10 cellular contexts compared by ENCODE assay signal in the genomic region with DNA sequence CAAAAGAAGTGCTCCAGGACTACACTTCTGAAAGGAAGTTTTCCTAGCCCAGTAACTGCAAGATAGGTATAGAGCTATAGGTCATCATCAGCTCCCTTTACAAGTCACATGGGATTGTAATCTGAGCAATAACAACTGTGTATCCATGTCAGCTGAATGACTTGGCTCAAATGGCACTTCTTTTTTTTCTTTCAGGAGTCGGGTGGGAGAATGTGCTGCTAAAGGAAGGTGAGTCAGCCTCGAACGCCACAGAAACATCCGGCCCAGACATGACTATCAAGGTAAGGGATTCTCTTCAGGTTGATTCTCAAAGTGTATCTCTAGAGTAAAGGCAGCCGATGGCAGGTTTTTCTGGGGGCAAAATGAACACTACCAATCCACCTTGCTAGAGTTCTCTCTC.
DNase-seq lines count a peak whose midpoint lies in the region; ATAC-seq and TF ChIP-seq lines count a peak whose summit lies in the region.
"Had no signal": no experiment of that assay in that cellular context is flagged by ENCODE, and none has a peak within 500 bp of the region (broad histone marks: within the 10 kb centered on the region; RNA-seq: fewer than 3 reads in every experiment).

No MANE protein-coding gene starts in this region.

- H3K27ac Mint-ChIP-seq in activated naive CD8-positive, alpha-beta T cell treated with anti-CD3 and anti-CD28 coated beads, Interleukin-2, amount 50 U/mL, for 24 hours, result peak overlapping the region; percentile 64
- no peak overlapping the region for H3K27ac Mint-ChIP-seq in activated naive CD8-positive, alpha-beta T cell treated with anti-CD3 and anti-CD28 coated beads for 36 hours

- H3K27me3 ChIP-seq in SJCRH30 (no peaks in the 10 kb centered on the region), smooth muscle cell (ENCODE audit: low read depth) (no peaks in the 10 kb centered on the region)

- no peaks in the 10 kb centered on the region for H3K79me2 ChIP-seq in smooth muscle cell (ENCODE audit: low read depth)

- H4K20me1 ChIP-seq in smooth muscle cell (ENCODE audit: low read depth), result no peaks in the 10 kb centered on the region

- H3K4me1 Mint-ChIP-seq in activated naive CD8-positive, alpha-beta T cell treated with anti-CD3 and anti-CD28 coated beads, Interleukin-2, amount 50 U/mL, for 24 hours, result peaks cover 11% of the 10 kb centered on the region
- H3K4me1 Mint-ChIP-seq in activated naive CD8-positive, alpha-beta T cell treated with anti-CD3 and anti-CD28 coated beads for 36 hours, result no peaks in the 10 kb centered on the region

- H3F3A ChIP-seq in smooth muscle cell (ENCODE audit: low read depth), result no peaks in the 10 kb centered on the region

- H3K4me3 ChIP-seq in SJCRH30 (no peak overlapping the region), smooth muscle cell (no peak overlapping the region)

- H3K9me3 ChIP-seq in SJCRH30 (replicated peaks) (no peaks in the 10 kb centered on the region; the same call in 1 of the 2 replicates), smooth muscle cell (replicated peaks; ENCODE audit: low read depth) (no peaks in the 10 kb centered on the region)
- H3K9me3 ChIP-seq: Caco-2 had no signal

- no peak overlapping the region for H2AFZ ChIP-seq in smooth muscle cell (ENCODE audit: low read depth)

- no peak overlapping the region for H3K4me3 Mint-ChIP-seq in activated naive CD8-positive, alpha-beta T cell treated with anti-CD3 and anti-CD28 coated beads, Interleukin-2, amount 50 U/mL, for 24 hours
- no peak overlapping the region for H3K4me3 Mint-ChIP-seq in activated naive CD8-positive, alpha-beta T cell treated with anti-CD3 and anti-CD28 coated beads for 36 hours

- H3K9ac ChIP-seq in smooth muscle cell (ENCODE audit: low read depth), result peak overlapping the region; percentile 25

- H3K27me3 Mint-ChIP-seq in activated naive CD8-positive, alpha-beta T cell treated with anti-CD3 and anti-CD28 coated beads, Interleukin-2, amount 50 U/mL, for 24 hours, result no peaks in the 10 kb centered on the region
- H3K27me3 Mint-ChIP-seq in activated naive CD8-positive, alpha-beta T cell treated with anti-CD3 and anti-CD28 coated beads for 36 hours, result no peaks in the 10 kb centered on the region

- TF ChIP-seq CTCF in smooth muscle cell (IDR thresholded peaks at IDR 0.05; ENCODE audit: borderline replicate concordance, insufficient read depth, poor library complexity, severe bottlenecking), result no peak

- no peak overlapping the region for H3K4me2 ChIP-seq in smooth muscle cell

- 61% methylated on average over 5 of the region's 5 CpGs for WGBS in smooth muscle cell (ENCODE audit: low lambda C conversion rate)

- H3K4me1 ChIP-seq in SJCRH30, result peaks cover 12% of the 10 kb centered on the region
- H3K4me1 ChIP-seq in smooth muscle cell (ENCODE audit: low read depth), result no peaks in the 10 kb centered on the region
- H3K4me1 ChIP-seq: Caco-2 had no signal

- DNase-seq in activated naive CD8-positive, alpha-beta T cell treated with anti-CD3 and anti-CD28 coated beads, Interleukin-2, amount 50 U/mL, for 24 hours, result no peak
- no peak for DNase-seq in activated naive CD8-positive, alpha-beta T cell treated with anti-CD3 and anti-CD28 coated beads for 36 hours
- DNase-seq in SJCRH30 (peak in 1 of 2 experiments; percentile 64), epithelial cell of prostate (ENCODE audit: low read depth, low spot score) (peak; percentile 77), smooth muscle cell (lab: John Stamatoyannopoulos, UW; ENCODE audit: unreplicated experiment) (no peak), NCI-H187 treated with DMSO at 0.1 percent for 48 hours (lab: John Stamatoyannopoulos, UW) (no peak), NCI-H1694 (lab: John Stamatoyannopoulos, UW) (no peak)
- DNase-seq: Caco-2, NCI-H526 treated with DMSO at 0.1 percent for 48 hours had no signal

- no peak for ATAC-seq in activated naive CD8-positive, alpha-beta T cell treated with anti-CD3 and anti-CD28 coated beads, Interleukin-2, amount 50 U/mL, for 24 hours
- no peak for ATAC-seq in HG03039 (IDR thresholded peaks at IDR 0.05; ENCODE audit: unreplicated experiment)

- peaks cover 3% of the 10 kb centered on the region for H3K9me3 Mint-ChIP-seq in activated naive CD8-positive, alpha-beta T cell treated with anti-CD3 and anti-CD28 coated beads, Interleukin-2, amount 50 U/mL, for 24 hours
- H3K9me3 Mint-ChIP-seq in activated naive CD8-positive, alpha-beta T cell treated with anti-CD3 and anti-CD28 coated beads for 36 hours, result no peaks in the 10 kb centered on the region

- H3K36me3 ChIP-seq in SJCRH30 (peaks cover 24% of the 10 kb centered on the region), smooth muscle cell (ENCODE audit: low read depth) (no peaks in the 10 kb centered on the region)

- no peaks in the 10 kb centered on the region for H3K36me3 Mint-ChIP-seq in activated naive CD8-positive, alpha-beta T cell treated with anti-CD3 and anti-CD28 coated beads, Interleukin-2, amount 50 U/mL, for 24 hours (ENCODE audit: low read depth)
- H3K36me3 Mint-ChIP-seq in activated naive CD8-positive, alpha-beta T cell treated with anti-CD3 and anti-CD28 coated beads for 36 hours, result no peaks in the 10 kb centered on the region

- peak overlapping the region; percentile 30 for H3K27ac ChIP-seq in SJCRH30
- H3K27ac ChIP-seq in epithelial cell of prostate, result peak overlapping the region; percentile 82
- peak overlapping the region; percentile 74 for H3K27ac ChIP-seq in smooth muscle cell (ENCODE audit: low read depth)

Comparison
In these comparisons a context has a peak if more than half of its experiments do, and no peak if none do; other contexts are left out.
1. H3K27ac ChIP-seq: peak in every context shown above with its lines; median percentile 82 in epithelial cell of prostate; 74 in smooth muscle cell; 30 in SJCRH30.